23 cellular contexts compared by ENCODE assay signal in the genomic region with DNA sequence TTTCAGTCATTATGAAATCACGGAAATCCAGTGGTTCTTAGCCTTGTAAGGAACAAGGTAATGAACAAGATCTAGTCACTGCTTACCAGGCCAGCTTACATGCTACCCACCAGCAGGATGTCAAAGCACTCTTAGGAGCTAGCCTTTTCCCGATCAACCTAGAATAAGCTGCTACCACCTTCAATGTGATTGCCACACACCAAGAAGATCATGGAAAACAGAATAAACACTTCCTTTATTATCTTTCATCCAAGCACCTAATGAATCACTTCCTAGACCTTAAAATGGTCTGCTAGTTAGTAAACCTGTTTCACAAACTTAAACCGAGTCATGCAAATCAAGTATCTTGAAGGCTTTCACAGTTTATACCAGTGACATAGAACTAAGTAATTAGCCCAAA. TPM values are rescaled to one million over a fixed set of nuclear protein-coding genes. Genes with fewer than 3 reads are reported as not detected.
DNase-seq lines count a peak whose midpoint lies in the region; ATAC-seq and TF ChIP-seq lines count a peak whose summit lies in the region.
"Had no signal": no experiment of that assay in that cellular context is flagged by ENCODE, and none has a peak within 500 bp of the region (broad histone marks: within the 10 kb centered on the region; RNA-seq: fewer than 3 reads in every experiment).

No MANE protein-coding gene starts in this region.

- peaks cover 0 to 38% of the 10 kb centered on the region in 2 experiments for H3K36me3 ChIP-seq in mesenchymal stem cell (ENCODE audit: control insufficient read depth in 1 of 2, insufficient read depth in 2 of 2, low read depth in 1 of 2, low read length in 2 of 2)
- H3K36me3 ChIP-seq: SJCRH30 had no signal

- H3K4me3 Mint-ChIP-seq in HFFc6: no peak overlapping the region
- H3K4me3 Mint-ChIP-seq: activated CD4-positive, alpha-beta T cell treated with anti-CD3 and anti-CD28 coated beads for 36 hours; CD14-positive monocyte; GM23338; stimulated activated naive CD8-positive, alpha-beta T cell treated with anti-CD3 and anti-CD28 coated beads, Interleukin-15, amount 100 ng/mL, for 72 hours had no signal

- no peak overlapping the region for H3K18ac ChIP-seq in mesenchymal stem cell (ENCODE audit: low read depth in 1 of 2, low read length in 2 of 2)

- no peak for TF ChIP-seq CTCF in VCaP (conservative IDR thresholded peaks at IDR 0.05)
- no peak for TF ChIP-seq CTCF in epithelial cell of esophagus (IDR thresholded peaks at IDR 0.05; ENCODE audit: insufficient read depth, low read depth, low read length, missing control alignments)
- no peak for TF ChIP-seq CTCF in HFFc6 (IDR thresholded peaks at IDR 0.05)

- H3K14ac ChIP-seq in mesenchymal stem cell (ENCODE audit: low read length in 2 of 2): no peak overlapping the region

- no peak for ATAC-seq in GM21619 (IDR thresholded peaks at IDR 0.05; ENCODE audit: unreplicated experiment)
- ATAC-seq: activated CD4-positive, alpha-beta T cell treated with anti-CD3 and anti-CD28 coated beads for 36 hours; gastrocnemius medialis; GM23338; stimulated activated naive CD8-positive, alpha-beta T cell treated with anti-CD3 and anti-CD28 coated beads, Interleukin-15, amount 100 ng/mL, for 72 hours had no signal

- H3K36me3 Mint-ChIP-seq in HFFc6 (ENCODE audit: low read depth): peaks cover 3% of the 10 kb centered on the region

- H3K9me3 ChIP-seq in mesenchymal stem cell (ENCODE audit: control insufficient read depth, low read length): no peaks in the 10 kb centered on the region
- H3K9me3 ChIP-seq: gastrocnemius medialis, SJCRH30 had no signal

- H4K91ac ChIP-seq in mesenchymal stem cell (ENCODE audit: low read length): no peak overlapping the region

- H3K27ac ChIP-seq in VCaP: peak overlapping the region; percentile 35; the same call in 1 of the 2 replicates
- H3K27ac ChIP-seq in mesenchymal stem cell (ENCODE audit: low read length, poor library complexity, severe bottlenecking): peak overlapping the region; percentile 35
- H3K27ac ChIP-seq: SJCRH30 had no signal

- no peak overlapping the region for H3K4me2 ChIP-seq in mesenchymal stem cell (ENCODE audit: low read length, poor library complexity, severe bottlenecking)
- H3K4me2 ChIP-seq: GM23338 had no signal

- H3K79me1 ChIP-seq in mesenchymal stem cell (replicated peaks; ENCODE audit: low read length, poor library complexity, severe bottlenecking): peaks cover 28% of the 10 kb centered on the region

- H2BK5ac ChIP-seq in mesenchymal stem cell (ENCODE audit: low read depth, low read length, poor library complexity, severe bottlenecking): no peak overlapping the region

- 57% methylated on average over 3 of the region's 3 CpGs for WGBS in mesenchymal stem cell

- no peak overlapping the region for H3K4ac ChIP-seq in mesenchymal stem cell (ENCODE audit: low read depth in 1 of 2, low read length in 2 of 2)

- no peak overlapping the region for H2BK12ac ChIP-seq in mesenchymal stem cell (ENCODE audit: low read length in 2 of 2)

- H2BK120ac ChIP-seq in mesenchymal stem cell (ENCODE audit: low read depth, low read length): no peak overlapping the region

- H3K4me1 ChIP-seq in mesenchymal stem cell (ENCODE audit: control insufficient read depth, insufficient read depth, low read depth, low read length): peaks cover 6% of the 10 kb centered on the region
- H3K4me1 ChIP-seq: SJCRH30 had no signal

- H3K4me3 ChIP-seq in epithelial cell of esophagus (ENCODE audit: low read length) (no peak overlapping the region), mesenchymal stem cell (ENCODE audit: insufficient read depth in 1 of 2, low read depth in 1 of 2, low read length in 2 of 2) (no peak overlapping the region)
- H3K4me3 ChIP-seq: gastrocnemius medialis, GM23338, SJCRH30 had no signal

- in situ Hi-C loops in G401 (cut with HindIII; ENCODE audit: low sequenced_read_pairs): no loop called here

- no peak overlapping the region for H3K27ac Mint-ChIP-seq in HFFc6
- H3K27ac Mint-ChIP-seq: activated CD4-positive, alpha-beta T cell treated with anti-CD3 and anti-CD28 coated beads for 36 hours; activated T-helper 2 cell treated with anti-CD3 and anti-CD28 coated beads, Interferon-gamma antibody, Interleukin-2, Interleukin-4, amounts not matched to agents 10 μg/mL and 5 μg/mL and 100 μg/mL, durations not matched to agents 14 hours and 24 hours and 36 hours; GM23338; stimulated activated naive CD8-positive, alpha-beta T cell treated with anti-CD3 and anti-CD28 coated beads, Interleukin-15, amount 100 ng/mL, for 72 hours had no signal

- H4K8ac ChIP-seq in mesenchymal stem cell (ENCODE audit: low read length): no peak overlapping the region

- no peak overlapping the region for H2AK5ac ChIP-seq in mesenchymal stem cell (ENCODE audit: low read length, severe bottlenecking)

- no peak overlapping the region for H2BK15ac ChIP-seq in mesenchymal stem cell (ENCODE audit: low read depth, poor library complexity, severe bottlenecking)

- H3K27me3 ChIP-seq in mesenchymal stem cell (ENCODE audit: control insufficient read depth in 1 of 2, insufficient read depth in 1 of 2, low read length in 2 of 2): no peaks in the 10 kb centered on the region
- H3K27me3 ChIP-seq: gastrocnemius medialis, SJCRH30 had no signal

- no peaks in the 10 kb centered on the region for H3K27me3 Mint-ChIP-seq in HFFc6 (ENCODE audit: insufficient read depth)
- H3K27me3 Mint-ChIP-seq: activated CD4-positive, alpha-beta T cell treated with anti-CD3 and anti-CD28 coated beads for 36 hours; stimulated activated naive CD8-positive, alpha-beta T cell treated with anti-CD3 and anti-CD28 coated beads, Interleukin-15, amount 100 ng/mL, for 72 hours had no signal

- H3K9ac ChIP-seq in mesenchymal stem cell (ENCODE audit: low read length): peak overlapping the region; percentile 23

- peaks cover 63% of the 10 kb centered on the region for H3K4me1 Mint-ChIP-seq in HFFc6 (ENCODE audit: low read depth)
- H3K4me1 Mint-ChIP-seq: GM23338 had no signal

- no peaks in the 10 kb centered on the region for H3K9me3 Mint-ChIP-seq in HFFc6
- H3K9me3 Mint-ChIP-seq: activated T-helper 2 cell treated with anti-CD3 and anti-CD28 coated beads, Interferon-gamma antibody, Interleukin-2, Interleukin-4, amounts not matched to agents 10 μg/mL and 5 μg/mL and 100 μg/mL, durations not matched to agents 14 hours and 24 hours and 36 hours; CD14-positive monocyte; GM23338; stimulated activated naive CD8-positive, alpha-beta T cell treated with anti-CD3 and anti-CD28 coated beads, Interleukin-15, amount 100 ng/mL, for 72 hours had no signal

- no peak overlapping the region for H3K23ac ChIP-seq in mesenchymal stem cell (ENCODE audit: low read length in 2 of 2)

- DNase-seq in G401 (ENCODE audit: low spot score) (peak; percentile 30), epithelial cell of esophagus (ENCODE audit: low read depth) (peak; percentile 78), mesenchymal stem cell (peak; percentile 4), HFFc6 (no peak), GM03348 (ENCODE audit: low spot score) (no peak), NCI-H1930 (lab: John Stamatoyannopoulos, UW) (no peak)
- DNase-seq: activated CD4-positive, alpha-beta T cell treated with anti-CD3 and anti-CD28 coated beads for 36 hours; gastrocnemius medialis; NCI-H526 treated with DMSO at 0.1 percent for 48 hours; SJCRH30; stimulated activated CD4-positive, alpha-beta T cell treated with anti-CD3 and anti-CD28 coated beads, Interleukin-2, amount 100 ng/mL, for 24 hours; stimulated activated naive CD8-positive, alpha-beta T cell treated with anti-CD3 and anti-CD28 coated beads, Interleukin-15, amount 100 ng/mL, for 72 hours; T-helper 9 cell had no signal

- H2AFZ ChIP-seq in mesenchymal stem cell (ENCODE audit: low read depth, low read length): no peak overlapping the region
- H2AFZ ChIP-seq: GM23338 had no signal

RNA-seq across cellular contexts. Expression of gene BBS2, which starts 5.0 kb away (rescaled TPM):
- 72.5 and 83.8 TPM in 2 replicates for total RNA-seq in G401 (2014; rRNA removed; shearing (Covaris generic))
- polyA plus RNA-seq in mesenchymal stem cell (2013, experiment 1 of 2): 22.8 TPM
- 21.2 TPM for polyA plus RNA-seq in mesenchymal stem cell (2013, experiment 2 of 2)
- 10 to 100 TPM; 26.2 to 33.3 (median 29.5) TPM for total RNA-seq in HFFc6 (2021; fragmentation: NEBNext Ultra II Directional; extraction: Animal tissue kit (Norgen Biotek cat#: 25700))

RNA-seq across cellular contexts. Expression of gene MT4, which starts 50.0 kb away (rescaled TPM):
- not detected in 2 replicates for total RNA-seq in G401 (2014; rRNA removed; shearing (Covaris generic))
- polyA plus RNA-seq in mesenchymal stem cell (2013, experiment 1 of 2): not detected
- not detected for polyA plus RNA-seq in mesenchymal stem cell (2013, experiment 2 of 2)
- total RNA-seq in HFFc6 (2021; fragmentation: NEBNext Ultra II Directional; extraction: Animal tissue kit (Norgen Biotek cat#: 25700)): not detected
- total RNA-seq: activated CD4-positive, alpha-beta T cell treated with anti-CD3 and anti-CD28 coated beads for 36 hours; activated T-helper 2 cell treated with anti-CD3 and anti-CD28 coated beads, Interferon-gamma antibody, Interleukin-2, Interleukin-4, amounts not matched to agents 10 μg/mL and 5 μg/mL and 100 μg/mL, durations not matched to agents 14 hours and 24 hours and 36 hours; cerebellum; gastrocnemius medialis; GM23338; liver; OCI-LY7; omental fat pad; SJCRH30; ureter had no signal
- polyA plus RNA-seq: CD14-positive monocyte, GM23338, liver had no signal

Comparison
In these comparisons a context has a peak if more than half of its experiments do, and no peak if none do; other contexts are left out.
1. DNase-seq: peak in G401 (single experiment), epithelial cell of esophagus (single experiment) and mesenchymal stem cell (single experiment); none in HFFc6 (single experiment), GM03348 (single experiment) and NCI-H1930 (0 of 2).